In genomic region chr19:2033115-2033824, GRCh38 we compare ENCODE assay signal across 9 cellular contexts. TPM values are rescaled to one million over a fixed set of nuclear protein-coding genes. Genes with fewer than 3 reads are reported as not detected.
DNase-seq lines count a peak whose midpoint lies in the region; ATAC-seq and TF ChIP-seq lines count a peak whose summit lies in the region.
"Had no signal": no experiment of that assay in that cellular context is flagged by ENCODE, and none has a peak within 500 bp of the region (broad histone marks: within the 10 kb centered on the region; RNA-seq: fewer than 3 reads in every experiment).

No MANE protein-coding gene starts in this region.

- TF ChIP-seq EP300 in suprapubic skin (IDR thresholded peaks at IDR 0.05): no peak

- POLR2A ChIA-PET in HEK293 (lab: Yijun Ruan, JAX): interaction anchor here (0.5 to 2.1 kb wide), 3 partner anchors 9 to 611 kb away, joined by 4 to 11 read pairs (median 5); no protein-coding TSS in a partner anchor

- H3K9me3 ChIP-seq in HEK293 (ENCODE audit: control insufficient read depth, insufficient read depth, low read depth, low read length) (no peaks in the 10 kb centered on the region), adrenal gland (replicated peaks in 1 of 3) (peaks cover 0 to 6% (median 0%) of the 10 kb centered on the region in 3 donors), lung (ENCODE audit: control insufficient read depth in 2 of 2, insufficient read depth in 1 of 2, low read length in 1 of 2) (peaks cover 0 to 5% of the 10 kb centered on the region in 2 donors), suprapubic skin (peaks cover 6% of the 10 kb centered on the region), MG63 (no peaks in the 10 kb centered on the region)

- intact Hi-C loops in adrenal gland (cut with DNase I): no loop called here

- ATAC-seq in lung (ENCODE audit: insufficient read depth, low FRiP score): no peak

- peaks cover 0 to 1% of the 10 kb centered on the region in 2 experiments; a peak in 1 of 3 replicates for H3K36me3 ChIP-seq in HEK293 (ENCODE audit: control insufficient read depth in 2 of 2, insufficient read depth in 1 of 2, low read length in 2 of 2)
- H3K36me3 ChIP-seq in adrenal gland (replicated peaks in 1 of 2): peaks cover 0 to 8% of the 10 kb centered on the region in 2 donors
- H3K36me3 ChIP-seq in lung (ENCODE audit: control insufficient read depth in 2 of 2, insufficient read depth in 2 of 2, low read length in 2 of 2): peaks cover 0 to 2% of the 10 kb centered on the region in 2 donors
- peaks cover 6% of the 10 kb centered on the region for H3K36me3 ChIP-seq in suprapubic skin
- H3K36me3 ChIP-seq in MG63: no peaks in the 10 kb centered on the region

- TF ChIP-seq CTCF in HEK293 (tag by site-specific recombination; IDR thresholded peaks at IDR 0.05): no peak
- no peak for TF ChIP-seq CTCF in adrenal gland (IDR thresholded peaks at IDR 0.05)
- no peak for TF ChIP-seq CTCF in lung (IDR thresholded peaks at IDR 0.05; ENCODE audit: control extremely low read depth, extremely low read depth)
- TF ChIP-seq CTCF in suprapubic skin (IDR thresholded peaks at IDR 0.05): no peak

- peak in 2 of 7 donors; percentile 20 to 30 for DNase-seq in adrenal gland
- DNase-seq in lung (ENCODE audit: low spot score): no peak
- DNase-seq in suprapubic skin (ENCODE audit: low spot score in 2 of 2): no peak
- DNase-seq in medulla oblongata (ENCODE audit: extremely low spot score): no peak
- no peak for DNase-seq in MG63
- DNase-seq in superior temporal gyrus (ENCODE audit: extremely low spot score): no peak
- DNase-seq: activated naive CD8-positive, alpha-beta T cell treated with anti-CD3 and anti-CD28 coated beads for 36 hours; stimulated activated CD4-positive, alpha-beta T cell treated with anti-CD3 and anti-CD28 coated beads, Interleukin-4, amount 100 ng/mL, for 1 hour had no signal

- CTCF ChIA-PET in HEK293 (lab: Yijun Ruan, JAX): interaction anchor here (0.6 to 1.6 kb wide), 3 partner anchors 13 to 37 kb away, joined by 3 to 6 read pairs (median 3); no protein-coding TSS in a partner anchor

- WGBS in adrenal gland, 4 donors: 87 to 97% (median 93%) methylated on average over 3 to 6 of the region's 6 CpGs
- WGBS in lung, 2 donors: 93 to 98% methylated on average over 6 of the region's 6 CpGs
- 89% methylated on average over 6 of the region's 6 CpGs for WGBS in suprapubic skin

- H3K4me3 ChIP-seq in HEK293 (ENCODE audit: low read depth, low read length): no peak overlapping the region
- no peak overlapping the region for H3K4me3 ChIP-seq in adrenal gland
- no peak overlapping the region for H3K4me3 ChIP-seq in lung
- no peak overlapping the region for H3K4me3 ChIP-seq in suprapubic skin
- H3K4me3 ChIP-seq in MG63: no peak overlapping the region

- H3K27me3 ChIP-seq in adrenal gland (no peaks in the 10 kb centered on the region), lung (ENCODE audit: control insufficient read depth, insufficient read depth) (no peaks in the 10 kb centered on the region), suprapubic skin (no peaks in the 10 kb centered on the region), MG63 (no peaks in the 10 kb centered on the region)

- no peak for TF ChIP-seq POLR2A in adrenal gland (IDR thresholded peaks at IDR 0.05)
- no peak for TF ChIP-seq POLR2A in suprapubic skin (IDR thresholded peaks at IDR 0.05)

- H3K4me1 ChIP-seq in HEK293 (ENCODE audit: control insufficient read depth, insufficient read depth, low read length): peaks cover 6% of the 10 kb centered on the region; the same call in 1 of the 2 replicates
- peaks cover 25 to 33% of the 10 kb centered on the region in 2 donors for H3K4me1 ChIP-seq in adrenal gland (replicated peaks in 1 of 2)
- H3K4me1 ChIP-seq in lung (ENCODE audit: control insufficient read depth in 2 of 2, insufficient read depth in 2 of 2, low read length in 2 of 2): peaks cover 6 to 11% of the 10 kb centered on the region in 2 donors
- H3K4me1 ChIP-seq in suprapubic skin: peaks cover 61% of the 10 kb centered on the region

- H3K27ac ChIP-seq in HEK293 (ENCODE audit: extremely low read depth, low read depth, low read length) (no peak overlapping the region), adrenal gland (peak overlapping the region in 4 of 5 donors; percentile 87 to 98 (median 92)), lung (ENCODE audit: low read depth in 1 of 2, low read length in 1 of 2) (peak overlapping the region; percentile 12 to 84), suprapubic skin (peak overlapping the region; percentile 97)

TF ChIP-seq in HEK293, 187 proteins besides CTCF, POLR2A, EP300 and RAD21:
- peak; percentile 90 for TF ChIP-seq ZNF16 (tag by site-specific recombination; IDR thresholded peaks at IDR 0.05; ENCODE audit: low read depth)
- no peak for TF ChIP-seq ZNF701 (tag by site-specific recombination; IDR thresholded peaks at IDR 0.05)

RNA-seq across cellular contexts. Expression of gene BTBD2, which starts 17.8 kb away (rescaled TPM):
- 100 to 1,000 TPM in 1 of 8 donors, 10 to 100 TPM in 7; 55.0 to 122 (median 82.4) TPM for total RNA-seq in adrenal gland
- 10 to 100 TPM; 11.8 to 87.5 (median 57.7) TPM for polyA plus RNA-seq in adrenal gland
- 10 to 100 TPM; 49.5 to 62.3 TPM for total RNA-seq in lung
- polyA plus RNA-seq in lung: 10 to 100 TPM; 35.5 to 40.1 TPM
- 100 to 1,000 TPM in 1 of 4 donors, 10 to 100 TPM in 3; 83.0 to 101 (median 90.3) TPM for total RNA-seq in suprapubic skin
- 34.4 and 36.4 TPM in 2 replicates for total RNA-seq in MG63 (2014; rRNA removed; shearing (Covaris generic); ENCODE audit: low replicate concordance)

RNA-seq across cellular contexts. Expression of gene MKNK2, which starts 17.8 kb away (rescaled TPM):
- 100 to 1,000 TPM; 106 to 440 (median 171) TPM for total RNA-seq in adrenal gland
- polyA plus RNA-seq in adrenal gland: 100 to 1,000 TPM in 2 of 3 donors, 10 to 100 TPM in 1; 30.4 to 238 (median 140) TPM
- 100 to 1,000 TPM; 107 to 333 TPM for total RNA-seq in lung
- polyA plus RNA-seq in lung: 100 to 1,000 TPM; 132 to 189 TPM
- 100 to 1,000 TPM; 209 to 249 (median 219) TPM for total RNA-seq in suprapubic skin
- total RNA-seq in MG63 (2014; rRNA removed; shearing (Covaris generic); ENCODE audit: low replicate concordance): 17.9 and 38.6 TPM in 2 replicates
